Comparison of ENCODE assay signal across 14 cellular contexts in the genomic region with DNA sequence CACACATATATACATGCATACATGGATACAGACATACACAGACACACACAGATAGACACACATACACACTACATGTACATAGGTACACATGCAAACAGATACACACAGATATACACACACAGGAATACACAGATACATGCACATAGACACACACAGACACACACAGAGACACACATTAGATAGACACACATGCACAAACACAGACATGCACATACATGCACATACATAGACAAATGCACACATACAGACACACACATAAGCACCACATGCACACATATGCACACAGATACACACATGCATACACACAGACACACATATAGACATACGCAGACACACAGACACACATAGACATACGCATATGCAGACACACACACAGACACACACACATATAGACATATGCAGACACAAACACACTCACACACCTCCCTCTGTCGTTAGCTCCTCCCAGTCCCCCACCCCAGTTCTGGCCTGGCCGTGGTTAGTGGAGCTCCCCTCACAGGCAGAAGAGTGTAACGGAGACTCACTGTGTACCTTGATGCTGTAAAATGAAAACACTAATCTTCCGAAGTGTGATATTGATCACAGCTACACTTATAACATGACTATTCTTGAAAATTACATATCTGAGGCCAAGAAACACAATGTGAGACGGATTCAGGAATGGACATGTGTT. TPM values are rescaled to one million over a fixed set of nuclear protein-coding genes. Genes with fewer than 3 reads are reported as not detected.
DNase-seq lines count a peak whose midpoint lies in the region; ATAC-seq, FAIRE-seq and TF ChIP-seq lines count a peak whose summit lies in the region.
"Had no signal": no experiment of that assay in that cellular context is flagged by ENCODE, and none has a peak within 500 bp of the region (broad histone marks: within the 10 kb centered on the region; RNA-seq: fewer than 3 reads in every experiment).

No MANE protein-coding gene starts in this region.

- H3K4me3 Mint-ChIP-seq in activated CD4-positive, alpha-beta memory T cell treated with anti-CD3 and anti-CD28 coated beads, Interleukin-2, amount 10 ng/mL, durations not matched to agents 7 days and 5 days: no peak overlapping the region

- no peaks in the 10 kb centered on the region for H3K27me3 Mint-ChIP-seq in activated CD4-positive, alpha-beta memory T cell treated with anti-CD3 and anti-CD28 coated beads, Interleukin-2, amount 10 ng/mL, durations not matched to agents 7 days and 5 days

- H2AFZ ChIP-seq in HepG2 (ENCODE audit: low read length) (no peak overlapping the region), smooth muscle cell (ENCODE audit: low read depth) (peak overlapping the region; percentile 41)

- H3K4me1 ChIP-seq in HepG2 (ENCODE audit: insufficient read depth, low read length): peaks cover 19% of the 10 kb centered on the region
- no peaks in the 10 kb centered on the region for H3K4me1 ChIP-seq in right lobe of liver
- no peaks in the 10 kb centered on the region for H3K4me1 ChIP-seq in HEK293 (ENCODE audit: control insufficient read depth, insufficient read depth, low read length)
- H3K4me1 ChIP-seq in smooth muscle cell (ENCODE audit: low read depth): no peaks in the 10 kb centered on the region
- peaks cover 7% of the 10 kb centered on the region for H3K4me1 ChIP-seq in testis

- peak; percentile 63 for FAIRE-seq in HepG2 (lab: Jason Lieb, UNC)
- FAIRE-seq: astrocyte had no signal

- H3K36me3 Mint-ChIP-seq in activated CD4-positive, alpha-beta memory T cell treated with anti-CD3 and anti-CD28 coated beads, Interleukin-2, amount 10 ng/mL, durations not matched to agents 7 days and 5 days (ENCODE audit: low read depth): peaks cover 58% of the 10 kb centered on the region

- TF ChIP-seq CTCF in HepG2 (CRISPR knock-in tag; IDR thresholded peaks at IDR 0.05) (peak; percentile 53), right lobe of liver (IDR thresholded peaks at IDR 0.05) (no peak), HEK293 (tag by site-specific recombination; IDR thresholded peaks at IDR 0.05) (peak; percentile 43), smooth muscle cell (IDR thresholded peaks at IDR 0.05; ENCODE audit: borderline replicate concordance, insufficient read depth, poor library complexity, severe bottlenecking) (no peak), testis (IDR thresholded peaks at IDR 0.05) (no peak)

- DNase-seq in HepG2 (ENCODE audit: low spot score): peak; percentile 32
- DNase-seq in right lobe of liver: no peak
- DNase-seq in activated CD4-positive, alpha-beta memory T cell treated with anti-CD3 and anti-CD28 coated beads, Interleukin-2, amount 10 ng/mL, durations not matched to agents 7 days and 5 days: peak; percentile 42
- no peak for DNase-seq in smooth muscle cell (lab: John Stamatoyannopoulos, UW; ENCODE audit: unreplicated experiment)
- no peak for DNase-seq in GM19238 (ENCODE audit: insufficient read length, low spot score)
- DNase-seq in testis: no peak
- DNase-seq in NOMO-1 treated with DMSO at 0.1 percent for 48 hours (lab: John Stamatoyannopoulos, UW; ENCODE audit: unreplicated experiment): no peak
- DNase-seq: head of caudate nucleus, NCI-H446 had no signal

- CTCF ChIA-PET in HepG2 (lab: Yijun Ruan, JAX; ENCODE audit: low intra/inter-chr PET ratio, low total read pairs): no interaction called here
- CTCF ChIA-PET in HEK293 (lab: Yijun Ruan, JAX): interaction anchor here (0.6 to 1.3 kb wide), 4 partner anchors 30 to 157 kb away, joined by 3 to 4 read pairs (median 3); no protein-coding TSS in a partner anchor
- CTCF ChIA-PET in activated CD4-positive, alpha-beta memory T cell treated with anti-CD3 and anti-CD28 coated beads, Interleukin-2, amount 10 ng/mL, durations not matched to agents 7 days and 5 days (lab: Charles Lee): interaction anchor here (0.5 to 1.5 kb wide), 8 partner anchors 10 to 154 kb away, joined by 3 to 7 read pairs (median 4); no protein-coding TSS in a partner anchor

- TF ChIP-seq RAD21 in HepG2 (CRISPR knock-in tag; IDR thresholded peaks at IDR 0.05): no peak

- POLR2A ChIA-PET in HepG2 (lab: Yijun Ruan, JAX) (interaction anchor here (1.0 kb wide), 1 partner anchor 27 kb away, joined by 3 read pairs; no protein-coding TSS in a partner anchor), HEK293 (lab: Yijun Ruan, JAX) (no interaction called here)
- POLR2A ChIA-PET in activated CD4-positive, alpha-beta memory T cell treated with anti-CD3 and anti-CD28 coated beads, Interleukin-2, amount 10 ng/mL, durations not matched to agents 7 days and 5 days (lab: Charles Lee): interaction anchor here (0.8 to 12.6 kb wide), 2 partner anchors 11 to 41 kb away, joined by 3 to 431 read pairs; no protein-coding TSS in a partner anchor

- intact Hi-C loops in HepG2 (cut with micrococcal nuclease; ENCODE audit: unreplicated experiment) (no loop called here), right lobe of liver (cut with DNase I) (no loop called here), testis (cut with DNase I; ENCODE audit: low total_unique reads) (no loop called here)

- no peak overlapping the region for H3K9ac ChIP-seq in HepG2 (ENCODE audit: insufficient read depth, low read depth, low read length)
- H3K9ac ChIP-seq in smooth muscle cell (ENCODE audit: low read depth): no peak overlapping the region

- no peak overlapping the region for H3K27ac Mint-ChIP-seq in activated CD4-positive, alpha-beta memory T cell treated with anti-CD3 and anti-CD28 coated beads, Interleukin-2, amount 10 ng/mL, durations not matched to agents 7 days and 5 days

- TF ChIP-seq POLR2A in HepG2 (IDR thresholded peaks at IDR 0.05; ENCODE audit: insufficient read depth in 1 of 2, low read depth in 2 of 2, low read length in 2 of 2): no peak
- no peak for TF ChIP-seq POLR2A in right lobe of liver (IDR thresholded peaks at IDR 0.05)
- no peak for TF ChIP-seq POLR2A in testis (IDR thresholded peaks at IDR 0.05)

- peaks cover 1 to 9% of the 10 kb centered on the region in 2 experiments; a peak in 4 of 5 replicates for H3K27me3 ChIP-seq in HepG2 (ENCODE audit: control insufficient read depth in 1 of 2, insufficient read depth in 2 of 2, low read length in 2 of 2)
- H3K27me3 ChIP-seq in right lobe of liver: no peaks in the 10 kb centered on the region
- H3K27me3 ChIP-seq in smooth muscle cell (ENCODE audit: low read depth): no peaks in the 10 kb centered on the region
- H3K27me3 ChIP-seq in testis: no peaks in the 10 kb centered on the region

- H4K20me1 ChIP-seq in HepG2 (ENCODE audit: insufficient read depth, low read length): no peaks in the 10 kb centered on the region
- H4K20me1 ChIP-seq in smooth muscle cell (ENCODE audit: low read depth): no peaks in the 10 kb centered on the region

- no peaks in the 10 kb centered on the region for H3K9me3 Mint-ChIP-seq in activated CD4-positive, alpha-beta memory T cell treated with anti-CD3 and anti-CD28 coated beads, Interleukin-2, amount 10 ng/mL, durations not matched to agents 7 days and 5 days

- ATAC-seq in HepG2 (peak; percentile 79), right lobe of liver (no peak)

- BruUV-seq in HepG2 (replicated peaks; lab: Mats Ljungman, UMichigan): no TSS peak

- H3K4me2 ChIP-seq in HepG2 (ENCODE audit: low read depth, low read length) (peak overlapping the region; percentile 15; the same call in 1 of the 2 replicates), smooth muscle cell (no peak overlapping the region)

- in situ Hi-C loops in HepG2 (cut with HindIII; ENCODE audit: extremely low pct_ligation_motif_present, low pct_unique_long_range_greater_than_20kb): no loop called here

- no peak overlapping the region for H3K27ac ChIP-seq in HepG2 (ENCODE audit: extremely low read length, insufficient read depth, low read length)
- no peak overlapping the region for H3K27ac ChIP-seq in right lobe of liver
- no peak overlapping the region for H3K27ac ChIP-seq in HEK293 (ENCODE audit: extremely low read depth, low read depth, low read length)
- peak overlapping the region; percentile 21 for H3K27ac ChIP-seq in smooth muscle cell (ENCODE audit: low read depth)
- H3K27ac ChIP-seq in testis: no peak overlapping the region

- TF ChIP-seq EP300 in HepG2 (IDR thresholded peaks at IDR 0.05; ENCODE audit: low read depth in 2 of 2, low read length in 2 of 2) (no peak), HepG2 (CRISPR knock-in tag; IDR thresholded peaks at IDR 0.05; ENCODE audit: borderline replicate concordance) (no peak)

- H3K36me3 ChIP-seq in HepG2 (replicated peaks in 1 of 2; ENCODE audit: control insufficient read depth in 1 of 2, insufficient read depth in 2 of 2, low read length in 2 of 2) (no peaks in the 10 kb centered on the region), right lobe of liver (no peaks in the 10 kb centered on the region), HEK293 (ENCODE audit: control insufficient read depth in 2 of 2, insufficient read depth in 1 of 2, low read length in 2 of 2) (no peaks in the 10 kb centered on the region), smooth muscle cell (ENCODE audit: low read depth) (no peaks in the 10 kb centered on the region), testis (ENCODE audit: low read depth, missing control alignments) (no peaks in the 10 kb centered on the region)

- no peak overlapping the region for H3K4me3 ChIP-seq in HepG2 (replicated peaks in 1 of 3; ENCODE audit: insufficient read depth in 1 of 3, low read depth in 2 of 3, low read length in 3 of 3)
- H3K4me3 ChIP-seq in right lobe of liver: no peak overlapping the region
- no peak overlapping the region for H3K4me3 ChIP-seq in HEK293 (ENCODE audit: low read depth, low read length)
- no peak overlapping the region for H3K4me3 ChIP-seq in smooth muscle cell
- H3K4me3 ChIP-seq in testis: no peak overlapping the region

- H3F3A ChIP-seq in smooth muscle cell (ENCODE audit: low read depth): no peaks in the 10 kb centered on the region

- 26% methylated on average over 7 of the region's 7 CpGs for WGBS in HepG2 (ENCODE audit: low lambda C conversion rate)
- WGBS in right lobe of liver (ENCODE audit: insufficient coverage, low coverage, low lambda C conversion rate, missing lambda C conversion rate): 35% methylated on average over 5 of the region's 7 CpGs
- whole genome bisulfite sequencing in smooth muscle cell (ENCODE audit: low lambda C conversion rate): 73% methylated on average over 7 of the region's 7 CpGs
- 57 to 79% methylated on average over 7 of the region's 7 CpGs for WGBS in testis, 2 donors

- H3K4me1 Mint-ChIP-seq in activated CD4-positive, alpha-beta memory T cell treated with anti-CD3 and anti-CD28 coated beads, Interleukin-2, amount 10 ng/mL, durations not matched to agents 7 days and 5 days: peaks cover 76% of the 10 kb centered on the region

- no peaks in the 10 kb centered on the region for H3K79me2 ChIP-seq in HepG2 (ENCODE audit: insufficient read depth, low read length)
- H3K79me2 ChIP-seq in smooth muscle cell (ENCODE audit: low read depth): no peaks in the 10 kb centered on the region

- H3K9me3 ChIP-seq in HepG2 (ENCODE audit: low read length): no peaks in the 10 kb centered on the region
- H3K9me3 ChIP-seq in right lobe of liver: no peaks in the 10 kb centered on the region
- H3K9me3 ChIP-seq in HEK293 (ENCODE audit: control insufficient read depth, insufficient read depth, low read depth, low read length): no peaks in the 10 kb centered on the region
- no peaks in the 10 kb centered on the region for H3K9me3 ChIP-seq in smooth muscle cell (replicated peaks; ENCODE audit: low read depth)
- H3K9me3 ChIP-seq in testis: no peaks in the 10 kb centered on the region

RNA-seq across cellular contexts. Expression of gene UBASH3A, which starts 7.6 kb away (rescaled TPM):
- total RNA-seq in HepG2 (2016; rRNA removed; fragmentation: Illumina TruSeq; extraction: Trizol) (not detected in 2 replicates), right lobe of liver (under 1 TPM; 0.12 to 0.50 (median 0.15) TPM), smooth muscle cell (not detected in 2 replicates), testis (1 to 10 TPM in 1 of 2 donors, under 1 TPM in 1; 0.39 to 1.4 TPM)
- not detected in 2 replicates for total RNA-seq in HepG2 (2016; cell fraction: cytosol; rRNA removed; fragmentation: Illumina TruSeq; extraction: Trizol; ENCODE audit: low read depth)
- not detected in 2 replicates for total RNA-seq in HepG2 (2016; cell fraction: insoluble cytoplasmic fraction; rRNA removed; fragmentation: Illumina TruSeq; extraction: Trizol)
- total RNA-seq in HepG2 (2016; cell fraction: membrane; rRNA removed; fragmentation: Illumina TruSeq; extraction: Trizol): not detected in 2 replicates
- not detected in 2 replicates for total RNA-seq in HepG2 (2016; cell fraction: nucleus; rRNA removed; fragmentation: Illumina TruSeq; extraction: Trizol)
- polyA plus RNA-seq in HepG2 (2011; rRNA removed) (0.03 TPM in 1 of 2 replicates, not detected in the other), smooth muscle cell (0.22 TPM in 1 of 2 replicates, not detected in the other), testis (ENCODE audit: insufficient read depth, low read depth, low replicate concordance) (0.40 TPM)
- polyA plus RNA-seq in HepG2 (2011; cell fraction: cytosol; rRNA removed): not detected in 2 replicates
- 0.14 TPM in 1 of 2 replicates, not detected in the other for polyA plus RNA-seq in HepG2 (2011; cell fraction: nucleus; rRNA removed)
- polyA plus RNA-seq in HepG2 (2012): not detected in 2 replicates
- polyA plus RNA-seq in HepG2 (2016; cell fraction: cytosol; fragmentation: Illumina TruSeq; extraction: Trizol; ENCODE audit: low read depth): not detected in 2 replicates
- polyA plus RNA-seq in HepG2 (2016; cell fraction: insoluble cytoplasmic fraction; fragmentation: Illumina TruSeq; extraction: Trizol; ENCODE audit: low read depth): not detected in 2 replicates
- not detected in 2 replicates for polyA plus RNA-seq in HepG2 (2016; cell fraction: membrane; fragmentation: Illumina TruSeq; extraction: Trizol; ENCODE audit: low read depth)
- polyA plus RNA-seq in HepG2 (2016; cell fraction: nucleus; fragmentation: Illumina TruSeq; extraction: Trizol; ENCODE audit: insufficient read depth, low read depth): not detected in 2 replicates
- 0.05 and 0.24 TPM in 2 replicates for polyA minus RNA-seq in HepG2 (2011; rRNA and poly(A)+ RNA removed; ENCODE audit: low replicate concordance)
- not detected in 2 replicates for polyA minus RNA-seq in HepG2 (2011; cell fraction: cytosol; rRNA and poly(A)+ RNA removed)
- not detected in 2 replicates for polyA minus RNA-seq in HepG2 (2011; cell fraction: nucleus; rRNA and poly(A)+ RNA removed)
- 10 to 100 TPM; 67.8 to 70.6 TPM for total RNA-seq in activated CD4-positive, alpha-beta memory T cell treated with anti-CD3 and anti-CD28 coated beads, Interleukin-2, amount 10 ng/mL, durations not matched to agents 7 days and 5 days
- total RNA-seq: astrocyte, LHCN-M2, lung microvascular endothelial cell had no signal

RNA-seq across cellular contexts. Expression of gene TMPRSS3, which starts 15.5 kb away (rescaled TPM):
- total RNA-seq in HepG2 (2016; rRNA removed; fragmentation: Illumina TruSeq; extraction: Trizol) (2.8 and 3.5 TPM in 2 replicates), right lobe of liver (under 1 TPM; 0.22 to 0.97 (median 0.71) TPM), smooth muscle cell (0.09 TPM in 1 of 2 replicates, not detected in the other), testis (under 1 TPM in 1 of 2 donors, not detected in 1; 0.56 TPM)
- total RNA-seq in HepG2 (2016; cell fraction: cytosol; rRNA removed; fragmentation: Illumina TruSeq; extraction: Trizol; ENCODE audit: low read depth): 3.0 and 3.4 TPM in 2 replicates
- total RNA-seq in HepG2 (2016; cell fraction: insoluble cytoplasmic fraction; rRNA removed; fragmentation: Illumina TruSeq; extraction: Trizol): 3.4 and 4.2 TPM in 2 replicates
- total RNA-seq in HepG2 (2016; cell fraction: membrane; rRNA removed; fragmentation: Illumina TruSeq; extraction: Trizol): 4.9 and 6.4 TPM in 2 replicates
- total RNA-seq in HepG2 (2016; cell fraction: nucleus; rRNA removed; fragmentation: Illumina TruSeq; extraction: Trizol): 2.5 and 3.0 TPM in 2 replicates
- polyA plus RNA-seq in HepG2 (2011; rRNA removed) (16.9 and 17.8 TPM in 2 replicates), smooth muscle cell (not detected in 2 replicates), testis (ENCODE audit: insufficient read depth, low read depth, low replicate concordance) (0.40 TPM)
- polyA plus RNA-seq in HepG2 (2011; cell fraction: cytosol; rRNA removed): 14.6 and 15.1 TPM in 2 replicates
- 14.6 and 14.7 TPM in 2 replicates for polyA plus RNA-seq in HepG2 (2011; cell fraction: nucleus; rRNA removed)
- 3.3 and 13.6 TPM in 2 replicates for polyA plus RNA-seq in HepG2 (2012)
- polyA plus RNA-seq in HepG2 (2016; cell fraction: cytosol; fragmentation: Illumina TruSeq; extraction: Trizol; ENCODE audit: low read depth): 3.5 and 4.6 TPM in 2 replicates
- polyA plus RNA-seq in HepG2 (2016; cell fraction: insoluble cytoplasmic fraction; fragmentation: Illumina TruSeq; extraction: Trizol; ENCODE audit: low read depth): 4.4 and 4.5 TPM in 2 replicates
- polyA plus RNA-seq in HepG2 (2016; cell fraction: membrane; fragmentation: Illumina TruSeq; extraction: Trizol; ENCODE audit: low read depth): 4.1 and 5.4 TPM in 2 replicates
- 2.8 and 4.3 TPM in 2 replicates for polyA plus RNA-seq in HepG2 (2016; cell fraction: nucleus; fragmentation: Illumina TruSeq; extraction: Trizol; ENCODE audit: insufficient read depth, low read depth)
- 16.7 and 58.0 TPM in 2 replicates for polyA minus RNA-seq in HepG2 (2011; rRNA and poly(A)+ RNA removed; ENCODE audit: low replicate concordance)
- polyA minus RNA-seq in HepG2 (2011; cell fraction: cytosol; rRNA and poly(A)+ RNA removed): 4.6 and 6.1 TPM in 2 replicates
- polyA minus RNA-seq in HepG2 (2011; cell fraction: nucleus; rRNA and poly(A)+ RNA removed): 7.6 and 14.0 TPM in 2 replicates
- total RNA-seq in activated CD4-positive, alpha-beta memory T cell treated with anti-CD3 and anti-CD28 coated beads, Interleukin-2, amount 10 ng/mL, durations not matched to agents 7 days and 5 days: 10 to 100 TPM; 24.6 to 24.8 TPM
- total RNA-seq: astrocyte, LHCN-M2, lung microvascular endothelial cell had no signal

RNA-seq across cellular contexts. Expression of gene TFF1, which starts 45.0 kb away (rescaled TPM):
- total RNA-seq in HepG2 (2016; rRNA removed; fragmentation: Illumina TruSeq; extraction: Trizol): 0.24 TPM in 1 of 2 replicates, not detected in the other
- total RNA-seq in HepG2 (2016; cell fraction: cytosol; rRNA removed; fragmentation: Illumina TruSeq; extraction: Trizol; ENCODE audit: low read depth): 0.61 and 1.5 TPM in 2 replicates
- 0.32 and 0.42 TPM in 2 replicates for total RNA-seq in HepG2 (2016; cell fraction: insoluble cytoplasmic fraction; rRNA removed; fragmentation: Illumina TruSeq; extraction: Trizol)
- total RNA-seq in HepG2 (2016; cell fraction: membrane; rRNA removed; fragmentation: Illumina TruSeq; extraction: Trizol): 0.40 TPM in 1 of 2 replicates, not detected in the other
- 1.5 TPM in 1 of 2 replicates, not detected in the other for total RNA-seq in HepG2 (2016; cell fraction: nucleus; rRNA removed; fragmentation: Illumina TruSeq; extraction: Trizol)
- 19.4 and 47.1 TPM in 2 replicates for polyA plus RNA-seq in HepG2 (2011; rRNA removed)
- polyA plus RNA-seq in HepG2 (2011; cell fraction: cytosol; rRNA removed): 45.3 and 80.6 TPM in 2 replicates
- polyA plus RNA-seq in HepG2 (2011; cell fraction: nucleus; rRNA removed): 4.4 and 17.6 TPM in 2 replicates
- polyA plus RNA-seq in HepG2 (2012): 19.3 and 58.1 TPM in 2 replicates
- polyA plus RNA-seq in HepG2 (2016; cell fraction: cytosol; fragmentation: Illumina TruSeq; extraction: Trizol; ENCODE audit: low read depth): 0.68 TPM in 2 replicates
- polyA plus RNA-seq in HepG2 (2016; cell fraction: insoluble cytoplasmic fraction; fragmentation: Illumina TruSeq; extraction: Trizol; ENCODE audit: low read depth): 0.52 TPM in 1 of 2 replicates, not detected in the other
- not detected in 2 replicates for polyA plus RNA-seq in HepG2 (2016; cell fraction: membrane; fragmentation: Illumina TruSeq; extraction: Trizol; ENCODE audit: low read depth)
- polyA plus RNA-seq in HepG2 (2016; cell fraction: nucleus; fragmentation: Illumina TruSeq; extraction: Trizol; ENCODE audit: insufficient read depth, low read depth): 2.2 TPM in 1 of 2 replicates, not detected in the other
- polyA minus RNA-seq in HepG2 (2011; rRNA and poly(A)+ RNA removed; ENCODE audit: low replicate concordance): 9.8 and 15.5 TPM in 2 replicates
- 9.1 and 13.9 TPM in 2 replicates for polyA minus RNA-seq in HepG2 (2011; cell fraction: cytosol; rRNA and poly(A)+ RNA removed)
- 1.3 and 4.1 TPM in 2 replicates for polyA minus RNA-seq in HepG2 (2011; cell fraction: nucleus; rRNA and poly(A)+ RNA removed)
- not detected for total RNA-seq in right lobe of liver
- total RNA-seq in activated CD4-positive, alpha-beta memory T cell treated with anti-CD3 and anti-CD28 coated beads, Interleukin-2, amount 10 ng/mL, durations not matched to agents 7 days and 5 days: not detected
- 3.3 and 7.9 TPM in 2 replicates for total RNA-seq in smooth muscle cell
- polyA plus RNA-seq in smooth muscle cell: 8.1 and 8.6 TPM in 2 replicates
- total RNA-seq in testis: not detected
- not detected for polyA plus RNA-seq in testis (ENCODE audit: insufficient read depth, low read depth, low replicate concordance)
- total RNA-seq: astrocyte, LHCN-M2, lung microvascular endothelial cell, omental fat pad had no signal

Comparison
In these comparisons a context has a peak if more than half of its experiments do, and no peak if none do; other contexts are left out.
1. DNase-seq: peak in HepG2 (single experiment) and activated CD4-positive, alpha-beta memory T cell treated with anti-CD3 and anti-CD28 coated beads, Interleukin-2, amount 10 ng/mL, durations not matched to agents 7 days and 5 days (single experiment); none in right lobe of liver (0 of 3), smooth muscle cell (single experiment), GM19238 (single experiment), testis (single experiment) and NOMO-1 treated with DMSO at 0.1 percent for 48 hours (single experiment).
2. CTCF ChIP-seq: peak in HepG2 (single experiment) and HEK293 (single experiment); none in right lobe of liver (0 of 4), smooth muscle cell (single experiment) and testis (0 of 3).
3. RNA of gene UBASH3A, which starts 7.6 kb away (total RNA-seq): 67.8 to 70.6 TPM in activated CD4-positive, alpha-beta memory T cell treated with anti-CD3 and anti-CD28 coated beads, Interleukin-2, amount 10 ng/mL, durations not matched to agents 7 days and 5 days; 0.39 to 1.4 TPM in testis, 0.12 to 0.50 TPM in right lobe of liver, not detected in HepG2 and not detected in smooth muscle cell; every median in the first group is over 10 times any median in the second.
4. Of the 63 proteins assayed by ChIP-seq in both HepG2 and HEK293: peak only in HepG2: PATZ1; only in HEK293: ZNF776 and ZSCAN5A; in both: CTCF; in neither: 59.